In the genomic region with DNA sequence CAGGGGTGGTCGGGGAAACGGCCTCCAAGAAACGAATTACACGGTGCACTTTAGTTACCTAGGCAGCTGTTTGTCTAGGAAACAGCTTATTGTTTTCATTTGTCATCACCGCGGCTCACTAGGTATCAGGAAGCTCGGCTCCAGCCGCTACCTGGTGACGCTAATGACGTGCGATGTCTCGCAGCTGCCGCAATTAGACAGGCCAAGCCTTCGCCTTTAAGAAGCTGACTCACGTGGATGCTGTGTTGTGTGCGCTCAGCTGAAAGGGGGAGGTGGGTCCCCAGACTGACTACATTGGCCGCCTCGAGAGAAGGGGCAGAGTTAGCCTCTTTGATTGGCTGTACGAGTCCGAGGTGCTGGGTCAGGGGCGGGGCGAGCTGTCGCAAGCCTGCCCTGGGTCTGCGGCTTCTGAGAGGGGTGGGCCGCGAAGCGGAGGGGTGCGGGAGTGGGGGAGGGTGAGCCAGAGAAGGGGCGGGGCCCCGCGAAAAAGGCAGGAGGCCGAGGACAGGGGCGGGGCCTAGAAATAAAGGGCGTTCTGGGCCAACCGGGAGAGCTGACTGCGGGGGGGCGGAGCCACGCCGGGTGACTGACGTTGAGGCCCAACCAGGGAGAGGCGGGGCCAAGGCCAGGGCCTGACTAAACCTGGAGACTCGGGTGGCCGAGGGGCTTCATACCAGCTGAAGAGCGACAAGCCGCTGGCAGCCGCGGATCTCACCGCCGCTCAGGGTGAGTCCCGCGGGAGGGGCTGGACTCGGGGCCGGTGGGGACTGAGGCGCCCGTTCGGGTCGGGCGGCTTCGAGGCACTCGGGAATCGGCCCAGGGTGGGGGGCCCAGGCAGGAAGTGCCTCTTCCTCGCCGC, we compare ENCODE assay signal across 8 cellular contexts. TPM values are rescaled to one million over a fixed set of nuclear protein-coding genes. Genes with fewer than 3 reads are reported as not detected.
DNase-seq lines count a peak whose midpoint lies in the region; ATAC-seq, FAIRE-seq and TF ChIP-seq lines count a peak whose summit lies in the region.

Gene YPEL5 (plus strand): TSS at position 671 of the 859 bp plus-strand sequence. CDS start 9,645 bp downstream, outside the sequence.

- peak within 1 kb of the TSS; percentile 44 for H2BK120ac ChIP-seq in trophoblast cell (ENCODE audit: insufficient read depth, low read length, poor library complexity)

- peak within 1 kb of the TSS; percentile 89 for H3K4ac ChIP-seq in trophoblast cell (ENCODE audit: low read depth, low read length)

- H3K4me3 ChIP-seq in adrenal gland = peak within 1 kb of the TSS; percentile 27 to 82 (median 70)
- peak within 1 kb of the TSS; percentile 94 for H3K4me3 ChIP-seq in trophoblast cell (ENCODE audit: low read depth, low read length)
- H3K4me3 ChIP-seq in transverse colon = peak within 1 kb of the TSS; percentile 94 to 100 (median 96)

- H3K4me1 ChIP-seq in adrenal gland (replicated peaks in 1 of 2) (peaks cover 14 to 38% of the 10 kb centered on the region in 2 donors), trophoblast cell (ENCODE audit: control insufficient read depth in 1 of 2, insufficient read depth in 2 of 2, low read length in 2 of 2) (peaks cover 4 to 5% of the 10 kb centered on the region in 2 experiments), transverse colon (peaks cover 23 to 46% (median 42%) of the 10 kb centered on the region in 4 donors)

- H2BK12ac ChIP-seq in trophoblast cell (ENCODE audit: low read length) = no peak within 1 kb of the TSS

- in situ Hi-C loops in transverse colon (cut with MboI; ENCODE audit: low pct_ligation_motif_present in 1 of 4, low pct_unique_long_range_greater_than_20kb in 1 of 4, low sequenced_read_pairs in 3 of 4) = no loop called here

- intact Hi-C loops in adrenal gland (cut with DNase I) = no loop called here
- intact Hi-C loops in cardiac septum (cut with DNase I) = no loop called here
- intact Hi-C loops in transverse colon (cut with DNase I; ENCODE audit: low total_unique reads) = no loop called here

- H3K23ac ChIP-seq in trophoblast cell (ENCODE audit: low read length) = no peak within 1 kb of the TSS

- TF ChIP-seq CTCF in adrenal gland (IDR thresholded peaks at IDR 0.05) (no peak), transverse colon (IDR thresholded peaks at IDR 0.05) (no peak)

- peaks cover 12% of the 10 kb centered on the region for H3K79me1 ChIP-seq in trophoblast cell (ENCODE audit: low read length)

- H3K27me3 ChIP-seq in adrenal gland (no peaks in the 10 kb centered on the region), trophoblast cell (ENCODE audit: insufficient read depth, low read length) (no peaks in the 10 kb centered on the region), transverse colon (no peaks in the 10 kb centered on the region)

- DNase-seq in GM12892 (ENCODE audit: insufficient read length) (peak; percentile 83), NCI-H146 (lab: John Stamatoyannopoulos, UW) (peak; percentile 100), T-helper 1 cell (peak; percentile 99 to 100 (median 100)), adrenal gland (peak; percentile 99 to 100 (median 100)), cardiac septum (ENCODE audit: low spot score) (peak; percentile 100), trophoblast cell (peak; percentile 100), transverse colon (peak; percentile 99)

- H3K9ac ChIP-seq in trophoblast cell (ENCODE audit: low read length) = peak within 1 kb of the TSS; percentile 97

- peak within 1 kb of the TSS; percentile 95 for H2BK5ac ChIP-seq in trophoblast cell (ENCODE audit: low read depth, low read length, poor library complexity)

- H2AK5ac ChIP-seq in trophoblast cell (ENCODE audit: low read length) = peak within 1 kb of the TSS; percentile 76

- TF ChIP-seq POLR2A in GM12892 (IDR thresholded peaks at IDR 0.05; ENCODE audit: low read depth, low read length) = peak; percentile 58; the same call in 1 of the 2 replicates
- TF ChIP-seq POLR2A in adrenal gland (IDR thresholded peaks at IDR 0.05) = peak; percentile 80 to 93
- TF ChIP-seq POLR2A in transverse colon (IDR thresholded peaks at IDR 0.05) = peak; percentile 95

- peak within 1 kb of the TSS; percentile 95 to 100 (median 98) for H3K27ac ChIP-seq in adrenal gland
- H3K27ac ChIP-seq in trophoblast cell (ENCODE audit: low read depth, low read length) = peak within 1 kb of the TSS; percentile 91
- H3K27ac ChIP-seq in transverse colon = peak within 1 kb of the TSS; percentile 99 to 100 (median 100)

- H4K91ac ChIP-seq in trophoblast cell (ENCODE audit: low read depth, low read length) = peak within 1 kb of the TSS; percentile 96

- TF ChIP-seq EP300 in transverse colon (IDR thresholded peaks at IDR 0.05; ENCODE audit: low read depth) = peak; percentile 31

- ATAC-seq in HG02852 (IDR thresholded peaks at IDR 0.05; ENCODE audit: unreplicated experiment) = peak; percentile 91

- H2AFZ ChIP-seq in trophoblast cell (ENCODE audit: insufficient read depth, low read length, poor library complexity) = peak within 1 kb of the TSS; percentile 81

- peak within 1 kb of the TSS; percentile 99 for H3K4me2 ChIP-seq in trophoblast cell (ENCODE audit: low read length)

- H3K14ac ChIP-seq in trophoblast cell (ENCODE audit: low read length) = peak within 1 kb of the TSS; percentile 85

- peak; percentile 99 for FAIRE-seq in GM12892 (lab: Jason Lieb, UNC)

- peak within 1 kb of the TSS; percentile 85 for H4K8ac ChIP-seq in trophoblast cell (ENCODE audit: low read depth, low read length)

- H3K36me3 ChIP-seq in adrenal gland (replicated peaks in 1 of 2) (no peaks in the 10 kb centered on the region), trophoblast cell (ENCODE audit: control insufficient read depth in 1 of 2, insufficient read depth in 2 of 2, low read length in 2 of 2) (peaks cover 0 to under 1% of the 10 kb centered on the region in 2 experiments), transverse colon (peaks cover 0 to 7% (median 0%) of the 10 kb centered on the region in 4 donors)

- peak within 1 kb of the TSS; percentile 98 for H3K18ac ChIP-seq in trophoblast cell (ENCODE audit: low read length)

- H4K12ac ChIP-seq in trophoblast cell (ENCODE audit: low read depth, low read length) = peak within 1 kb of the TSS; percentile 77

- 0 to 1% (median 0%) methylated on average over 15 to 63 of the region's 63 CpGs for WGBS in adrenal gland, 4 donors
- WGBS in trophoblast cell (ENCODE audit: extremely low coverage, insufficient coverage, insufficient read length) = no CpG with 5 or more reads among the region's 63 CpGs
- WGBS in transverse colon (ENCODE audit: low coverage in 1 of 2), 2 donors = 0% methylated on average over 2 to 44 of the region's 63 CpGs

- peaks cover 8% of the 10 kb centered on the region for H3K79me2 ChIP-seq in trophoblast cell (ENCODE audit: control insufficient read depth, insufficient read depth, low read length, poor library complexity)

- H3K9me3 ChIP-seq in adrenal gland (replicated peaks in 1 of 3) (no peaks in the 10 kb centered on the region), trophoblast cell (ENCODE audit: insufficient read depth, low read depth, low read length) (no peaks in the 10 kb centered on the region), transverse colon (no peaks in the 10 kb centered on the region)

RNA-seq across cellular contexts. Expression of gene YPEL5, which starts in this region (rescaled TPM):
- 22.3 TPM for polyA plus RNA-seq in GM12892 (2012; ENCODE audit: missing spikeins)
- total RNA-seq in adrenal gland (100 to 1,000 TPM in 4 of 8 donors, 10 to 100 TPM in 4; 79.0 to 135 (median 95.4) TPM), cardiac septum (67.8 TPM), transverse colon (10 to 100 TPM; 42.8 to 88.1 (median 80.5) TPM)
- 10 to 100 TPM; 58.5 to 85.0 (median 64.4) TPM for polyA plus RNA-seq in adrenal gland
- 103 and 105 TPM in 2 replicates for polyA plus RNA-seq in trophoblast cell (2013)

Comparison
In these comparisons a context has a peak if more than half of its experiments do, and no peak if none do; other contexts are left out.
1. Peak in every context shown above with its lines: DNase-seq, ATAC-seq, H3K4me3 ChIP-seq and H3K27ac ChIP-seq.